19 cellular contexts compared by ENCODE assay signal in the genomic region with DNA sequence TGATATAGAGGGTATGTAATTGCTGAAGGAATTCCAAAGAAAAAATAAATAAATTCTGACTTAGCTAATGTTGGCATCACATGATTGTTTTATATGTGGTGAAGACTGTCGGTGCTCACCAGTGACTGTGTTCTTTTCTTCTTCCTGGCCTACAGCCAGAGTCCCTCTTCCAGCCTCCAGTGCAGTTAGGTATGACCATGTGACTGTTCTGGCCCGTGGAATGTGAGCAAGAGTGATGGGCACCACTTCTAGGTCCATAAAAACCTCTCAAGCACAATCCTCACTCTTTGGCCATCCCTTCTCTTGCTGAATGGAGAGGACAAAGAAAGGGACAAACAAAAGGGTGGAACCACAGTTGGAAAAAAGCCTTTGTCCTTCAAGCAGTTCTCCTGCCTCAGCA. TPM values are rescaled to one million over a fixed set of nuclear protein-coding genes. Genes with fewer than 3 reads are reported as not detected.
DNase-seq lines count a peak whose midpoint lies in the region; ATAC-seq, FAIRE-seq and TF ChIP-seq lines count a peak whose summit lies in the region.
"Had no signal": no experiment of that assay in that cellular context is flagged by ENCODE, and none has a peak within 500 bp of the region (broad histone marks: within the 10 kb centered on the region; RNA-seq: fewer than 3 reads in every experiment).

No MANE protein-coding gene starts in this region.

- TF ChIP-seq POLR2A in endothelial cell of umbilical vein (IDR thresholded peaks at IDR 0.05; ENCODE audit: low read depth, low read length): no peak

- H3K27ac ChIP-seq in left ventricle myocardium inferior (replicated peaks): no peak overlapping the region
- H3K27ac ChIP-seq in endothelial cell of umbilical vein (ENCODE audit: insufficient read depth, low read depth, low read length): no peak overlapping the region
- H3K27ac ChIP-seq: KMS-11, PC-9 had no signal

- no peaks in the 10 kb centered on the region for H3K27me3 ChIP-seq in left ventricle myocardium inferior (ENCODE audit: low read depth)
- H3K27me3 ChIP-seq in endothelial cell of umbilical vein (ENCODE audit: control insufficient read depth in 2 of 2, insufficient read depth in 2 of 2, low read length in 2 of 2): no peaks in the 10 kb centered on the region
- H3K27me3 ChIP-seq: MG63 had no signal

- dilution Hi-C loops in endothelial cell of umbilical vein (cut with MboI; ENCODE audit: extremely low pct_ligation_motif_present, low sequenced_read_pairs): no loop called here

- intact Hi-C loops in Right ventricle myocardium inferior (cut with DNase I): no loop called here
- intact Hi-C loops in left ventricle myocardium inferior (cut with micrococcal nuclease): no loop called here
- intact Hi-C loops in endothelial cell of umbilical vein (cut with micrococcal nuclease): no loop called here

- no peaks in the 10 kb centered on the region for H3K36me3 ChIP-seq in left ventricle myocardium inferior
- H3K36me3 ChIP-seq in endothelial cell of umbilical vein (ENCODE audit: control insufficient read depth in 2 of 2, extremely low read depth in 1 of 2, insufficient read depth in 2 of 2, low read length in 2 of 2): no peaks in the 10 kb centered on the region
- H3K36me3 ChIP-seq: MG63 had no signal

- no peak overlapping the region for H3K4me2 ChIP-seq in endothelial cell of umbilical vein (ENCODE audit: insufficient read depth, low read length)
- H3K4me2 ChIP-seq: GM23338, KMS-11, PC-9 had no signal

- POLR2A ChIA-PET in endothelial cell of umbilical vein (lab: Charles Lee): no interaction called here

- H3K4me1 ChIP-seq in left ventricle myocardium inferior: peaks cover 17% of the 10 kb centered on the region
- H3K4me1 ChIP-seq in endothelial cell of umbilical vein (ENCODE audit: control insufficient read depth, extremely low read depth, insufficient read depth, low read length): peaks cover 31% of the 10 kb centered on the region

- H3K4me3 ChIP-seq in left ventricle myocardium inferior (no peak overlapping the region), endothelial cell of umbilical vein (replicated peaks in 1 of 3; ENCODE audit: insufficient read depth in 1 of 3, low read depth in 1 of 3, low read length in 3 of 3) (no peak overlapping the region)
- H3K4me3 ChIP-seq: GM23338, MG63, PC-9 had no signal

- CTCF ChIA-PET in endothelial cell of umbilical vein (lab: Charles Lee): interaction anchor here (1.3 to 2.1 kb wide), 2 partner anchors 9 to 21 kb away, joined by 5 to 6 read pairs; no protein-coding TSS in a partner anchor

- FAIRE-seq in endothelial cell of umbilical vein (lab: Jason Lieb, UNC): peak; percentile 76
- FAIRE-seq: GM12891 had no signal

- H3K9me1 ChIP-seq in endothelial cell of umbilical vein (replicated peaks; ENCODE audit: control insufficient read depth, extremely low read depth, insufficient read depth, low read length): no peaks in the 10 kb centered on the region

- no peak for TF ChIP-seq RAD21 in Ishikawa (IDR thresholded peaks at IDR 0.05; ENCODE audit: low read depth)

- no peak for DNase-seq in Right ventricle myocardium inferior (ENCODE audit: missing footprints)
- no peak for DNase-seq in left ventricle myocardium inferior
- peak; percentile 19 for DNase-seq in endothelial cell of umbilical vein (ENCODE audit: low read depth, low spot score)
- DNase-seq in renal cortical epithelial cell (ENCODE audit: low read depth): peak; percentile 49
- no peak for DNase-seq in NCI-H1048 (lab: John Stamatoyannopoulos, UW)
- no peak for DNase-seq in putamen (ENCODE audit: low spot score)
- DNase-seq: AML-193; CD8-positive, alpha-beta memory T cell; DMS 273 treated with DMSO at 0.1 percent for 48 hours; MG63; NCI-H1105 treated with DMSO at 0.1 percent for 48 hours; NCI-H187; NCI-H526 treated with DMSO at 0.1 percent for 48 hours; PC-9 had no signal

- H3K9ac ChIP-seq in endothelial cell of umbilical vein (replicated peaks; ENCODE audit: extremely low read depth, insufficient read depth, low read length): no peak overlapping the region
- H3K9ac ChIP-seq: KMS-11 had no signal

- BruUV-seq in endothelial cell of umbilical vein (replicated peaks; lab: Mats Ljungman, UMichigan): no TSS peak

- H3K9me3 ChIP-seq in left ventricle myocardium inferior (replicated peaks) (no peaks in the 10 kb centered on the region), endothelial cell of umbilical vein (replicated peaks; ENCODE audit: control insufficient read depth, insufficient read depth, low read length) (no peaks in the 10 kb centered on the region)
- H3K9me3 ChIP-seq: MG63 had no signal

- H3K79me2 ChIP-seq in endothelial cell of umbilical vein (ENCODE audit: control insufficient read depth, insufficient read depth, low read length): no peaks in the 10 kb centered on the region

- TF ChIP-seq CTCF in left ventricle myocardium inferior (IDR thresholded peaks at IDR 0.05; ENCODE audit: borderline replicate concordance) (no peak), endothelial cell of umbilical vein (IDR thresholded peaks at IDR 0.05; ENCODE audit: extremely low read depth in 1 of 2, insufficient read depth in 1 of 2, low read depth in 1 of 2, low read length in 2 of 2) (no peak)

- H4K20me1 ChIP-seq in endothelial cell of umbilical vein (replicated peaks; ENCODE audit: control insufficient read depth, extremely low read depth, insufficient read depth, low read length): no peaks in the 10 kb centered on the region

- no peak overlapping the region for H2AFZ ChIP-seq in endothelial cell of umbilical vein (ENCODE audit: low read depth, low read length)
- H2AFZ ChIP-seq: PC-9 had no signal

- ATAC-seq in Right ventricle myocardium inferior (peak; percentile 46), HG02610 (IDR thresholded peaks at IDR 0.05; ENCODE audit: unreplicated experiment) (no peak)
- ATAC-seq: GM23338 had no signal

- no peak for TF ChIP-seq EP300 in Ishikawa (IDR thresholded peaks at IDR 0.05; ENCODE audit: borderline replicate concordance)

TF ChIP-seq in Ishikawa, 13 proteins besides CTCF, POLR2A, EP300 and RAD21 (continues in another document):
- no peak for TF ChIP-seq TAF1 (IDR thresholded peaks at IDR 0.05; ENCODE audit: low read depth)
- 0 out of 2 replicates have a peak, but pooled peaks have one; percentile 5 for TF ChIP-seq TEAD4 (IDR thresholded peaks at IDR 0.05)

TF ChIP-seq in endothelial cell of umbilical vein, 7 proteins besides CTCF, POLR2A, EP300 and RAD21:
- no peak for TF ChIP-seq EZH2 (IDR thresholded peaks at IDR 0.05; ENCODE audit: borderline replicate concordance, low read depth, low read length, severe bottlenecking)
- no peak for TF ChIP-seq POLR2AphosphoS5 (IDR thresholded peaks at IDR 0.05; ENCODE audit: insufficient read depth, low read depth, low read length)
- TF ChIP-seq GATA2 (IDR thresholded peaks at IDR 0.05; ENCODE audit: insufficient read depth, insufficient read length, low read depth, low read length): no peak
- TF ChIP-seq FOS (IDR thresholded peaks at IDR 0.05; ENCODE audit: borderline replicate concordance, insufficient read depth, low read length): no peak
- TF ChIP-seq, protein P1, sequence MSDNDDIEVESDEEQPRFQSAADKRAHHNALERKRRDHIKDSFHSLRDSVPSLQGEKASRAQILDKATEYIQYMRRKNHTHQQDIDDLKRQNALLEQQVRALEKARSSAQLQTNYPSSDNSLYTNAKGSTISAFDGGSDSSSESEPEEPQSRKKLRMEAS (IDR thresholded peaks at IDR 0.05; ENCODE audit: insufficient read depth, insufficient read length): no peak
- TF ChIP-seq MYC (IDR thresholded peaks at IDR 0.05; ENCODE audit: low read depth, low read length): no peak
- no peak for TF ChIP-seq JUN (IDR thresholded peaks at IDR 0.05; ENCODE audit: borderline replicate concordance, insufficient read depth, insufficient read length, low read depth)

RNA-seq across cellular contexts. Expression of a gene that starts 39.0 kb away (rescaled TPM):
- total RNA-seq in Right ventricle myocardium inferior (45.3 TPM), left ventricle myocardium inferior (51.7 TPM), endothelial cell of umbilical vein (113 and 115 TPM in 2 replicates), renal cortical epithelial cell (19.4 and 65.7 TPM in 2 replicates)
- 31.2 and 35.8 TPM in 2 replicates for polyA plus RNA-seq in endothelial cell of umbilical vein
- polyA plus RNA-seq in endothelial cell of umbilical vein (2011; cell fraction: cytosol; rRNA removed): 43.2 and 46.3 TPM in 2 replicates
- 39.1 and 50.3 TPM in 2 replicates for polyA plus RNA-seq in endothelial cell of umbilical vein (2011; cell fraction: nucleus; rRNA removed)
- polyA plus RNA-seq in endothelial cell of umbilical vein (2012): 63.0 and 74.6 TPM in 2 replicates
- 239 and 247 TPM in 2 replicates for polyA minus RNA-seq in endothelial cell of umbilical vein
- polyA minus RNA-seq in endothelial cell of umbilical vein (2011; cell fraction: cytosol; rRNA and poly(A)+ RNA removed): 11.8 TPM
- 104 and 181 TPM in 2 replicates for polyA minus RNA-seq in endothelial cell of umbilical vein (2011; cell fraction: nucleus; rRNA and poly(A)+ RNA removed)

Comparison
In these comparisons a context has a peak if more than half of its experiments do, and no peak if none do; other contexts are left out.
1. DNase-seq: peak in endothelial cell of umbilical vein (single experiment) and renal cortical epithelial cell (single experiment); none in Right ventricle myocardium inferior (single experiment), left ventricle myocardium inferior (single experiment), NCI-H1048 (single experiment) and putamen (single experiment).